ENCODE assay signal across 11 cellular contexts in the genomic region with DNA sequence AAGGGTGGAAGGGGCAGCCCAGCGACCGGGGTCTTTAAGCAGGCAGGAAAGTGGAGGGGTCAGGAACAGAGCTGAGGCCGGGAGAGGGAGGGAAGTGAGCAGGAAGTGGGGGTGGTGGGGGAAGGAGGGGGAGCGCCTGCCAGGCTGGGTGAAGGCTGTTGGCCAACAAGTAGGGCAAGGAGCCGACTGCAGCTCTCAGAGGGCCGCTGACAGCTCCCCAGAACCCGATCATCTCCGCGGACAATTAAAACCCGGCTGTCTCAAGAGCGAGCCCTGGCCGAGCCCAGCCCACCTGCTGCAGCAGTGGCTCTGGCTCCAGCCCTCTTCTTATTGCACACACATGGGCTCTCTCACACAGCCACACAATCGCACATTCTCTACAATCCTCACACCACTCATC. TPM values are rescaled to one million over a fixed set of nuclear protein-coding genes. Genes with fewer than 3 reads are reported as not detected.
A peak's percentile ranks its signal among the peaks of the same experiment; 100 is the strongest.
DNase-seq lines count a peak whose midpoint lies in the region; ATAC-seq and TF ChIP-seq lines count a peak whose summit lies in the region.
"Had no signal": no experiment of that assay in that cellular context is flagged by ENCODE, and none has a peak within 500 bp of the region (broad histone marks: within the 10 kb centered on the region; RNA-seq: fewer than 3 reads in every experiment).

No MANE protein-coding gene starts in this region.

- H3K4me3 Mint-ChIP-seq in WTC11, result no peak overlapping the region
- H3K4me3 Mint-ChIP-seq in osteocyte (ENCODE audit: unreplicated experiment), result no peak overlapping the region
- H3K4me3 Mint-ChIP-seq: T-helper 1 cell treated with Interleukin-12 subunit alpha and Interleukin-12 subunit beta and Interleukin-4 antibody, amounts not matched to agents 30 μg/mL and 1 μg/mL, for 36 hours had no signal

- H3K27me3 Mint-ChIP-seq in WTC11 (ENCODE audit: low read depth) (no peaks in the 10 kb centered on the region), osteocyte (ENCODE audit: unreplicated experiment) (no peaks in the 10 kb centered on the region)

- H3K9me3 Mint-ChIP-seq in WTC11 (peaks cover 14% of the 10 kb centered on the region), osteocyte (ENCODE audit: unreplicated experiment) (peaks cover 10% of the 10 kb centered on the region)

- CTCF ChIA-PET in WTC11 (lab: Charles Lee), result interaction anchor here (0.6 to 1.7 kb wide), 9 partner anchors 12 to 440 kb away, joined by 3 to 5 read pairs (median 3); no protein-coding TSS in a partner anchor

- ATAC-seq in WTC11 (peak; percentile 48), HG02938 (IDR thresholded peaks at IDR 0.05; ENCODE audit: unreplicated experiment) (no peak)
- ATAC-seq: SK-N-SH treated with all-trans-retinoic acid at 6 μM for 48 hours had no signal

- H3K4me1 Mint-ChIP-seq in WTC11 (peaks cover 16% of the 10 kb centered on the region), osteocyte (ENCODE audit: unreplicated experiment) (no peaks in the 10 kb centered on the region)

- TF ChIP-seq CTCF in WTC11 (IDR thresholded peaks at IDR 0.05) (no peak), osteocyte (IDR thresholded peaks at IDR 0.05) (no peak)

- POLR2A ChIA-PET in WTC11 (lab: Charles Lee), result no interaction called here

- in situ Hi-C loops in G401 (cut with HindIII; ENCODE audit: low sequenced_read_pairs), result no loop called here

- H3K27ac Mint-ChIP-seq in WTC11, result peak overlapping the region; percentile 36
- no peak overlapping the region for H3K27ac Mint-ChIP-seq in osteocyte (ENCODE audit: unreplicated experiment)
- H3K27ac Mint-ChIP-seq: T-helper 1 cell treated with Interleukin-12 subunit alpha and Interleukin-12 subunit beta and Interleukin-4 antibody, amounts not matched to agents 30 μg/mL and 1 μg/mL, for 36 hours had no signal

- DNase-seq in G401 (ENCODE audit: low spot score) (peak; percentile 49), NCI-H1092 (lab: John Stamatoyannopoulos, UW) (peak; percentile 25), WTC11 (ENCODE audit: low spot score) (peak; percentile 18), left kidney (ENCODE audit: low read depth, low spot score) (peak; percentile 33), osteocyte (ENCODE audit: extremely low spot score, unreplicated experiment) (no peak), NOMO-1 treated with DMSO at 0.1 percent for 48 hours (lab: John Stamatoyannopoulos, UW; ENCODE audit: unreplicated experiment) (no peak)
- DNase-seq: NCI-H526 treated with DMSO at 0.1 percent for 48 hours, SHP77 had no signal

- peaks cover 4% of the 10 kb centered on the region; the same call in 1 of the 2 replicates for H3K36me3 Mint-ChIP-seq in WTC11
- no peaks in the 10 kb centered on the region for H3K36me3 Mint-ChIP-seq in osteocyte (ENCODE audit: unreplicated experiment)

TF ChIP-seq in WTC11, 78 proteins besides CTCF, POLR2A, EP300 and RAD21:
- TF ChIP-seq, protein P1, sequence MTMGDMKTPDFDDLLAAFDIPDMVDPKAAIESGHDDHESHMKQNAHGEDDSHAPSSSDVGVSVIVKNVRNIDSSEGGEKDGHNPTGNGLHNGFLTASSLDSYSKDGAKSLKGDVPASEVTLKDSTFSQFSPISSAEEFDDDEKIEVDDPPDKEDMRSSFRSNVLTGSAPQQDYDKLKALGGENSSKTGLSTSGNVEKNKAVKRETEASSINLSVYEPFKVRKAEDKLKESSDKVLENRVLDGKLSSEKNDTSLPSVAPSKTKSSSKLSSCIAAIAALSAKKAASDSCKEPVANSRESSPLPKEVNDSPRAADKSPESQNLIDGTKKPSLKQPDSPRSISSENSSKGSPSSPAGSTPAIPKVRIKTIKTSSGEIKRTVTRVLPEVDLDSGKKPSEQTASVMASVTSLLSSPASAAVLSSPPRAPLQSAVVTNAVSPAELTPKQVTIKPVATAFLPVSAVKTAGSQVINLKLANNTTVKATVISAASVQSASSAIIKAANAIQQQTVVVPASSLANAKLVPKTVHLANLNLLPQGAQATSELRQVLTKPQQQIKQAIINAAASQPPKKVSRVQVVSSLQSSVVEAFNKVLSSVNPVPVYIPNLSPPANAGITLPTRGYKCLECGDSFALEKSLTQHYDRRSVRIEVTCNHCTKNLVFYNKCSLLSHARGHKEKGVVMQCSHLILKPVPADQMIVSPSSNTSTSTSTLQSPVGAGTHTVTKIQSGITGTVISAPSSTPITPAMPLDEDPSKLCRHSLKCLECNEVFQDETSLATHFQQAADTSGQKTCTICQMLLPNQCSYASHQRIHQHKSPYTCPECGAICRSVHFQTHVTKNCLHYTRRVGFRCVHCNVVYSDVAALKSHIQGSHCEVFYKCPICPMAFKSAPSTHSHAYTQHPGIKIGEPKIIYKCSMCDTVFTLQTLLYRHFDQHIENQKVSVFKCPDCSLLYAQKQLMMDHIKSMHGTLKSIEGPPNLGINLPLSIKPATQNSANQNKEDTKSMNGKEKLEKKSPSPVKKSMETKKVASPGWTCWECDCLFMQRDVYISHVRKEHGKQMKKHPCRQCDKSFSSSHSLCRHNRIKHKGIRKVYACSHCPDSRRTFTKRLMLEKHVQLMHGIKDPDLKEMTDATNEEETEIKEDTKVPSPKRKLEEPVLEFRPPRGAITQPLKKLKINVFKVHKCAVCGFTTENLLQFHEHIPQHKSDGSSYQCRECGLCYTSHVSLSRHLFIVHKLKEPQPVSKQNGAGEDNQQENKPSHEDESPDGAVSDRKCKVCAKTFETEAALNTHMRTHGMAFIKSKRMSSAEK (CRISPR knock-in tag; IDR thresholded peaks at IDR 0.05; ENCODE audit: borderline replicate concordance), result no peak
- TF ChIP-seq, protein P2, sequence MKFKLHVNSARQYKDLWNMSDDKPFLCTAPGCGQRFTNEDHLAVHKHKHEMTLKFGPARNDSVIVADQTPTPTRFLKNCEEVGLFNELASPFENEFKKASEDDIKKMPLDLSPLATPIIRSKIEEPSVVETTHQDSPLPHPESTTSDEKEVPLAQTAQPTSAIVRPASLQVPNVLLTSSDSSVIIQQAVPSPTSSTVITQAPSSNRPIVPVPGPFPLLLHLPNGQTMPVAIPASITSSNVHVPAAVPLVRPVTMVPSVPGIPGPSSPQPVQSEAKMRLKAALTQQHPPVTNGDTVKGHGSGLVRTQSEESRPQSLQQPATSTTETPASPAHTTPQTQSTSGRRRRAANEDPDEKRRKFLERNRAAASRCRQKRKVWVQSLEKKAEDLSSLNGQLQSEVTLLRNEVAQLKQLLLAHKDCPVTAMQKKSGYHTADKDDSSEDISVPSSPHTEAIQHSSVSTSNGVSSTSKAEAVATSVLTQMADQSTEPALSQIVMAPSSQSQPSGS (CRISPR knock-in tag; IDR thresholded peaks at IDR 0.05; ENCODE audit: borderline replicate concordance, low read depth), result no peak
TF ChIP-seq in WTC11: peak in this region for 0.

RNA-seq across cellular contexts. Expression of a gene that starts 51.6 kb away (rescaled TPM):
- not detected in 2 replicates for total RNA-seq in G401 (2014; rRNA removed; shearing (Covaris generic))
- total RNA-seq in WTC11 (2021), result 3.7 to 5.5 TPM (median 4.3 TPM) in 3 replicates
- not detected in 2 replicates for total RNA-seq in osteocyte

Comparison
In these comparisons a context has a peak if more than half of its experiments do, and no peak if none do; other contexts are left out.
1. DNase-seq: peak in G401 (single experiment), NCI-H1092 (single experiment), WTC11 (single experiment) and left kidney (single experiment); none in osteocyte (single experiment) and NOMO-1 treated with DMSO at 0.1 percent for 48 hours (single experiment).